ENCODE assay signal across 29 cellular contexts in genomic region chr3:129144786-129145185, GRCh38.
"Had no signal": no experiment of that assay in that cellular context is flagged by ENCODE, and none has a peak within 500 bp of the region (broad histone marks: within the 10 kb centered on the region; RNA-seq: fewer than 3 reads in every experiment).

No MANE protein-coding gene starts in this region.

- DNase-seq: activated B cell treated with CpG ODN at 0.5 μM for 24 hours; activated CD4-positive, alpha-beta memory T cell treated with anti-CD3 and anti-CD28 coated beads for 36 hours; activated CD4-positive, alpha-beta T cell treated with anti-CD3 and anti-CD28 coated beads for 4 hours; activated CD4-positive, alpha-beta T cell treated with anti-CD3 and anti-CD28 coated beads, Interleukin-2, amount 10 ng/mL, durations not matched to agents 24 days and 14 days; activated CD4-positive, alpha-beta T cell treated with anti-CD3 and anti-CD28 coated beads, Interleukin-2, amount 50 U/mL, for 1 hour; activated CD4-positive, alpha-beta T cell treated with anti-CD3 and anti-CD28 coated beads, Interleukin-2, amount 50 U/mL, for 4 hours; activated CD4-positive, CD25-positive, alpha-beta regulatory T cell treated with anti-CD3 and anti-CD28 coated beads, Interleukin-2, amount 50 U/mL, for 72 hours; activated CD8-positive, alpha-beta memory T cell treated with anti-CD3 and anti-CD28 coated beads, Interleukin-2, amount 10 ng/mL, durations not matched to agents 7 days and 5 days; activated CD8-positive, alpha-beta T cell treated with anti-CD3 and anti-CD28 coated beads for 36 hours; activated gamma-delta T cell treated with Interleukin-2 at 50 U/mL for 16 hours; activated naive CD4-positive, alpha-beta T cell; activated naive CD4-positive, alpha-beta T cell treated with anti-CD3 and anti-CD28 coated beads for 36 hours; activated naive CD4-positive, alpha-beta T cell treated with anti-CD3 and anti-CD28 coated beads, Interleukin-2, amount 50 U/mL, for 16 hours; activated naive CD8-positive, alpha-beta T cell treated with anti-CD3 and anti-CD28 coated beads for 36 hours; activated T-cell treated with anti-CD3 and anti-CD28 coated beads for 4 hours; activated T-cell treated with anti-CD3 and anti-CD28 coated beads, Interleukin-2, amount 50 U/mL, for 1 hour; activated T-cell treated with anti-CD3 and anti-CD28 coated beads, Interleukin-2, amount 50 U/mL, for 4 hours; activated T-cell treated with anti-CD3 and anti-CD28 coated beads, Interleukin-2, amount 50 U/mL, for 72 hours; adrenal gland; amniotic stem cell; aorta; body of pancreas; brain microvascular endothelial cell; central memory CD4-positive, alpha-beta T cell; T-helper 1 cell; T-helper 2 cell; T-helper 9 cell had no signal

- ATAC-seq: activated CD8-positive, alpha-beta T cell treated with anti-CD3 and anti-CD28 coated beads for 36 hours; activated naive CD4-positive, alpha-beta T cell treated with anti-CD3 and anti-CD28 coated beads, Interleukin-2, amount 50 U/mL, for 72 hours; activated T-cell treated with anti-CD3 and anti-CD28 coated beads, Interleukin-2, amount 50 U/mL, for 4 hours; activated T-cell treated with anti-CD3 and anti-CD28 coated beads, Interleukin-2, amount 50 U/mL, for 72 hours; activated T-helper 17 cell treated with anti-CD3 and anti-CD28 coated beads, Interleukin-2, amount 50 U/mL, for 72 hours; body of pancreas had no signal
